In genomic region chr1:17438977-17439249, GRCh38 we compare ENCODE assay signal across 8 cellular contexts.
A peak's percentile ranks its signal among the peaks of the same experiment; 100 is the strongest.
DNase-seq lines count a peak whose midpoint lies in the region; ATAC-seq lines count a peak whose summit lies in the region.

No MANE protein-coding gene starts in this region.

- peaks cover 0 to 8% of the 10 kb centered on the region in 2 donors for H3K27me3 Mint-ChIP-seq in effector memory CD8-positive, alpha-beta T cell

- peak overlapping the region; percentile 69 to 92 (median 80) for H3K4me2 ChIP-seq in BLaER1 treated with 17β-estradiol and CSF1 and Interleukin-3, amounts not matched to agents 10 nM and 100 nM

- H2AFZ ChIP-seq in neuron (ENCODE audit: low read depth, low read length): peak overlapping the region; percentile 23

- peaks cover 52 to 57% (median 54%) of the 10 kb centered on the region in 10 experiments for H3K4me1 ChIP-seq in BLaER1 treated with 17β-estradiol and CSF1 and Interleukin-3, amounts not matched to agents 10 nM and 100 nM
- peaks cover 28% of the 10 kb centered on the region for H3K4me1 ChIP-seq in neuron (ENCODE audit: insufficient read depth, low read length)

- no peaks in the 10 kb centered on the region; a peak in 1 of 22 replicates for H3K9me3 ChIP-seq in BLaER1 treated with 17β-estradiol and CSF1 and Interleukin-3, amounts not matched to agents 10 nM and 100 nM (replicated peaks in 1 of 11)
- H3K9me3 ChIP-seq in neuron (ENCODE audit: low read length): no peaks in the 10 kb centered on the region

- no peaks in the 10 kb centered on the region for H3K9me3 Mint-ChIP-seq in effector memory CD8-positive, alpha-beta T cell

- peaks cover 16 to 39% (median 35%) of the 10 kb centered on the region in 11 experiments for H3K36me3 ChIP-seq in BLaER1 treated with 17β-estradiol and CSF1 and Interleukin-3, amounts not matched to agents 10 nM and 100 nM
- peaks cover 13% of the 10 kb centered on the region for H3K36me3 ChIP-seq in neuron (ENCODE audit: insufficient read depth, low read length)

- peak overlapping the region; percentile 97 to 100 (median 100) for H3K9ac ChIP-seq in BLaER1 treated with 17β-estradiol and CSF1 and Interleukin-3, amounts not matched to agents 10 nM and 100 nM

- peak overlapping the region; percentile 83 to 100 (median 100) for H3K27ac ChIP-seq in BLaER1 treated with 17β-estradiol and CSF1 and Interleukin-3, amounts not matched to agents 10 nM and 100 nM

- peak overlapping the region; percentile 87 to 100 (median 99) for H3K4me3 ChIP-seq in BLaER1 treated with 17β-estradiol and CSF1 and Interleukin-3, amounts not matched to agents 10 nM and 100 nM
- peak overlapping the region; percentile 96 for H3K4me3 ChIP-seq in neuron (ENCODE audit: low read length)

- H3K4me1 Mint-ChIP-seq in effector memory CD8-positive, alpha-beta T cell (ENCODE audit: low read depth in 2 of 2): peaks cover 30 to 41% of the 10 kb centered on the region in 2 donors

- peaks cover 0 to 5% (median 0%) of the 10 kb centered on the region in 11 experiments; a peak in 2 of 22 replicates for H3K27me3 ChIP-seq in BLaER1 treated with 17β-estradiol and CSF1 and Interleukin-3, amounts not matched to agents 10 nM and 100 nM
- H3K27me3 ChIP-seq in neuron (ENCODE audit: insufficient read depth, low read length): peaks cover 10% of the 10 kb centered on the region

- peaks cover 35 to 42% (median 36%) of the 10 kb centered on the region in 11 experiments for H4K20me1 ChIP-seq in BLaER1 treated with 17β-estradiol and CSF1 and Interleukin-3, amounts not matched to agents 10 nM and 100 nM

- H3K4me3 Mint-ChIP-seq in effector memory CD8-positive, alpha-beta T cell: peak overlapping the region; percentile 95 to 96

- DNase-seq in RPMI8226: peak; percentile 16
- peak in 1 of 3 experiments; percentile 15 for DNase-seq in effector memory CD8-positive, alpha-beta T cell
- no peak for DNase-seq in medulla oblongata (ENCODE audit: extremely low spot score)

- ATAC-seq in effector memory CD8-positive, alpha-beta T cell (replicated peaks): no peak
- ATAC-seq in GM21825 (IDR thresholded peaks at IDR 0.05; ENCODE audit: unreplicated experiment) (no peak), HG03196 (IDR thresholded peaks at IDR 0.05; ENCODE audit: unreplicated experiment) (no peak), HG03159 (IDR thresholded peaks at IDR 0.05; ENCODE audit: unreplicated experiment) (no peak)

- peak overlapping the region; percentile 97 for H3K27ac Mint-ChIP-seq in effector memory CD8-positive, alpha-beta T cell

- H3K36me3 Mint-ChIP-seq in effector memory CD8-positive, alpha-beta T cell (ENCODE audit: insufficient read depth): peaks cover 38% of the 10 kb centered on the region
